Comparison of ENCODE assay signal across 18 cellular contexts in the genomic region with DNA sequence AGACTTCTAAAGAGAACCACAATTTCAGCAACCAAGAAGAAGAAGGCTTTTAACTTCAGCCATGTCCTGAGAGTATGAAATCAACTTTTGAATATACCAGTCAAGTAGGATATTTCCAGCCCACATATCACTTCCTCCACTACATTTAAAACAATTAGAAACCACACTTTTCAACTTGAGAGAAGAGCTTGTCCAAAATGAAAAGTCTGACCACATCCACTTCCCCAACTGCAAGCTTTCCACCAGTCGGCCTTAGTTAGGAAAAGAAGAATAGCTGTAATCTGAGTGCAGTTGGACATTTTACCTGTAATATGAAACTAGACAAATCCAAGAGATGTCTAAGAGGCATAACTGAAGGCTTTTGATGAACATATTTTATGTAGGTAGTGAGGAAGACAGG.
DNase-seq lines count a peak whose midpoint lies in the region; FAIRE-seq and TF ChIP-seq lines count a peak whose summit lies in the region.
"Had no signal": no experiment of that assay in that cellular context is flagged by ENCODE, and none has a peak within 500 bp of the region (broad histone marks: within the 10 kb centered on the region; RNA-seq: fewer than 3 reads in every experiment).

No MANE protein-coding gene starts in this region.

- no peak overlapping the region for H3K23ac ChIP-seq in mesendoderm (ENCODE audit: low read length)

- H3K79me1 ChIP-seq in mesendoderm (ENCODE audit: low read length), result no peaks in the 10 kb centered on the region

- H3K9me3 Mint-ChIP-seq in endothelial cell (ENCODE audit: unreplicated experiment), result no peaks in the 10 kb centered on the region
- peaks cover 10% of the 10 kb centered on the region for H3K9me3 Mint-ChIP-seq in chondrocyte (ENCODE audit: low read depth)
- H3K9me3 Mint-ChIP-seq in HFFc6, result no peaks in the 10 kb centered on the region

- H4K5ac ChIP-seq in mesendoderm (ENCODE audit: low read length), result no peak overlapping the region

- H2BK5ac ChIP-seq in mesendoderm (ENCODE audit: low read length), result no peak overlapping the region

- no peak overlapping the region for H3K4me2 ChIP-seq in mesendoderm (ENCODE audit: low read length)

- peaks cover 2% of the 10 kb centered on the region for H3K4me1 ChIP-seq in mesendoderm (ENCODE audit: control insufficient read depth, low read depth, low read length)

- no CpG with 5 or more reads among the region's 1 CpG for WGBS in mesendoderm (ENCODE audit: extremely low coverage, insufficient coverage, low lambda C conversion rate)

- peak overlapping the region; percentile 38 for H2BK120ac ChIP-seq in mesendoderm (ENCODE audit: low read depth, low read length)

- no peaks in the 10 kb centered on the region for H3K79me2 ChIP-seq in mesendoderm (ENCODE audit: control insufficient read depth, insufficient read depth, low read length)

- no peak for TF ChIP-seq POLR2A in GM12891 (IDR thresholded peaks at IDR 0.05; ENCODE audit: low read depth, low read length)

- H3K4me3 Mint-ChIP-seq in endothelial cell (ENCODE audit: unreplicated experiment) (no peak overlapping the region), chondrocyte (ENCODE audit: unreplicated experiment) (no peak overlapping the region), HFFc6 (no peak overlapping the region)

- H3K4me1 Mint-ChIP-seq in endothelial cell (ENCODE audit: unreplicated experiment), result peaks cover 23% of the 10 kb centered on the region
- H3K4me1 Mint-ChIP-seq in chondrocyte (ENCODE audit: low read depth), result no peaks in the 10 kb centered on the region
- H3K4me1 Mint-ChIP-seq in HFFc6 (ENCODE audit: low read depth), result no peaks in the 10 kb centered on the region

- H3K9ac ChIP-seq in mesendoderm (ENCODE audit: low read length), result no peak overlapping the region

- in situ Hi-C loops in KBM-7 (cut with MboI; ENCODE audit: low pct_unique_long_range_greater_than_20kb, low sequenced_read_pairs), result no loop called here

- H3K27me3 Mint-ChIP-seq in endothelial cell (ENCODE audit: unreplicated experiment) (no peaks in the 10 kb centered on the region), chondrocyte (ENCODE audit: low read depth) (no peaks in the 10 kb centered on the region), HFFc6 (ENCODE audit: insufficient read depth) (no peaks in the 10 kb centered on the region)

- TF ChIP-seq CTCF in endothelial cell (IDR thresholded peaks at IDR 0.05; ENCODE audit: unreplicated experiment), result no peak
- no peak for TF ChIP-seq CTCF in chondrocyte (IDR thresholded peaks at IDR 0.05)
- no peak for TF ChIP-seq CTCF in HFFc6 (IDR thresholded peaks at IDR 0.05)

- H2BK15ac ChIP-seq in mesendoderm (replicated peaks; ENCODE audit: low read depth), result no peak overlapping the region

- no peak overlapping the region for H3K27ac Mint-ChIP-seq in endothelial cell (ENCODE audit: unreplicated experiment)
- no peak overlapping the region for H3K27ac Mint-ChIP-seq in chondrocyte (ENCODE audit: unreplicated experiment)
- no peak overlapping the region for H3K27ac Mint-ChIP-seq in HFFc6

- H3K56ac ChIP-seq in mesendoderm (ENCODE audit: low read length), result no peak overlapping the region

- H3K36me3 ChIP-seq in mesendoderm (ENCODE audit: control insufficient read depth, insufficient read depth, low read length), result no peaks in the 10 kb centered on the region

- no peak for FAIRE-seq in GM12891 (lab: Jason Lieb, UNC)
- FAIRE-seq: HepG2 had no signal

- H3K27me3 ChIP-seq in mesendoderm (ENCODE audit: insufficient read depth, low read length, poor library complexity), result no peaks in the 10 kb centered on the region

- H3K18ac ChIP-seq in mesendoderm (ENCODE audit: low read length), result peak overlapping the region; percentile 39

- no peak overlapping the region for H4K8ac ChIP-seq in mesendoderm (ENCODE audit: low read depth, low read length)

- no peak overlapping the region for H3K27ac ChIP-seq in mesendoderm (ENCODE audit: low read depth, low read length)

- H3K36me3 Mint-ChIP-seq in endothelial cell (ENCODE audit: low read depth, unreplicated experiment) (no peaks in the 10 kb centered on the region), chondrocyte (ENCODE audit: low read depth) (no peaks in the 10 kb centered on the region), HFFc6 (ENCODE audit: low read depth) (no peaks in the 10 kb centered on the region)

- no peak for DNase-seq in GM12891 (ENCODE audit: insufficient read length, low spot score)
- peak; percentile 50 for DNase-seq in KBM-7
- DNase-seq in NOMO-1 treated with dmso at 0.1 percent for 144 hours (lab: John Stamatoyannopoulos, UW; ENCODE audit: unreplicated experiment), result peak; percentile 52
- no peak for DNase-seq in mesendoderm
- DNase-seq in endothelial cell (ENCODE audit: low spot score), result no peak
- DNase-seq in chondrocyte (ENCODE audit: low spot score), result no peak
- DNase-seq in HFFc6, result no peak
- DNase-seq: C1 segment of cervical spinal cord, DND-41, GDM1, GOT3, Karpas-422, NCI-H1048, NCI-H146, NCI-H2107, NCI-H226, NCI-H526 had no signal

- H3K4ac ChIP-seq in mesendoderm (ENCODE audit: low read depth, low read length), result no peak overlapping the region

- H3K4me3 ChIP-seq in mesendoderm (ENCODE audit: low read length), result no peak overlapping the region

- H2AK5ac ChIP-seq in mesendoderm (ENCODE audit: low read length), result no peak overlapping the region

TF ChIP-seq in GM12891, 5 proteins besides CTCF, POLR2A, EP300 and RAD21:
- TF ChIP-seq POU2F2 (IDR thresholded peaks at IDR 0.05; ENCODE audit: low read depth, low read length) (no peak), SPI1 (IDR thresholded peaks at IDR 0.05; ENCODE audit: low read depth, low read length) (0 out of 2 replicates have a peak, but pooled peaks have one; percentile 29)

Comparison
In these comparisons a context has a peak if more than half of its experiments do, and no peak if none do; other contexts are left out.
1. DNase-seq: peak in KBM-7 (single experiment) and NOMO-1 treated with dmso at 0.1 percent for 144 hours (single experiment); none in GM12891 (single experiment), mesendoderm (single experiment), endothelial cell (single experiment), chondrocyte (single experiment) and HFFc6 (single experiment).